In the genomic region with DNA sequence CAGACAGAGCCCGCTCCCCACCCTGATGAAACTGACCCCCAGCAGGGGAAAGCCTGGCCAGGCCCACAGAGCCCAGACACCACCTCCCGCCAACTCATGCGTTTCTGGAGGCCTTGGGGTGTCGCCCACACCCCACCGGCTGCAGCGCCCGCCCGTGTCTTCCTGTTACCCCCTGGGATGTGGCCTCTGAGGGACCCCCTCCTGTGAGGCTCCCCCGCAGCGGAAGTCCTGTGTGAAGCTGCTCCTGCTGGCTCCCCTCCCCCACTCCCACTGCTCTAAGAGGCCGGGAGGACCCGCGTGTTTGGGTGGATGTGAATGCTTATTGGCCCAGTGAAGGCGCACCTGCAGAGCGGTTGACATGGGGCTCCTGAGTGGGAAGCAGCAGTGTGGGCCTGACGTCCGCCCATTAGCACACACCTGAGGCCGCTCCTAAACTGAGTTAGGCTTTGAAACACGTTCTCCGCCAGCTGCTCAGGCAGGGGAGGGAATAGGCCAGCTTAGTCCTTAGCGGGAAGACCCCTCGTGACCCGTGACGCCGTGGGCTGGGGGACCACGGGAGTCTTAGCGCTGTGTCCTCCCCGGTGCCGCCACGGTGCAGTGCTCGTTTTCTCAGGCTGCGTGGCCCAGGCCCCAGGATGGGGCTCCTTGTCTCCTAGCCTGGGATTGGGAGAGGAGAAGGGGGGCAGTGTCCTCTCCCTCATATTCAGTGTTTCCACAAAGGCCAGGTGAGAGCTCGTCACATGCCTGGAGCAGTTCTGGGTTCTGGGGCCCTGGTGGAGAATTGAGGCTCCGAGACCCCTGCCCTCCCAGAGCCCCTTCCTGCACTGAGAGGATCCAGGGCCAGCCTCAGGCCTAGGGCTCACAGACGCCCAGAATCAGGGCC, we compare ENCODE assay signal across 20 cellular contexts.
"Had no signal": no experiment of that assay in that cellular context is flagged by ENCODE, and none has a peak within 500 bp of the region (broad histone marks: within the 10 kb centered on the region; RNA-seq: fewer than 3 reads in every experiment).

No MANE protein-coding gene starts in this region.

- H3K36me3 Mint-ChIP-seq: activated naive CD4-positive, alpha-beta T cell treated with anti-CD3 and anti-CD28 coated beads, Interleukin-2, amount 50 U/mL, for 24 hours; natural killer cell had no signal

- H3K4me3 ChIP-seq: breast epithelium, esophagus muscularis mucosa, heart right ventricle, lung, tibial artery had no signal

- H3K9ac ChIP-seq: parathyroid adenoma had no signal

- H3K9me3 ChIP-seq: breast epithelium, esophagus muscularis mucosa, heart right ventricle, neutrophil, tibial artery had no signal

- FAIRE-seq: astrocyte, urothelium cell line had no signal

- H3K27ac ChIP-seq: breast epithelium, esophagus muscularis mucosa, heart right ventricle, neutrophil, parathyroid adenoma, tibial artery had no signal

- H3K27ac Mint-ChIP-seq: activated CD4-positive, alpha-beta T cell treated with anti-CD3 and anti-CD28 coated beads, Interleukin-2, amount 10 ng/mL, durations not matched to agents 7 days and 5 days; activated naive CD4-positive, alpha-beta T cell treated with anti-CD3 and anti-CD28 coated beads, Interleukin-2, amount 50 U/mL, for 24 hours; activated T-cell treated with anti-CD3 and anti-CD28 coated beads, Interleukin-2, amount 50 U/mL, for 72 hours; natural killer cell had no signal

- H3K9me3 Mint-ChIP-seq: activated CD4-positive, alpha-beta T cell treated with anti-CD3 and anti-CD28 coated beads, Interleukin-2, amount 10 ng/mL, durations not matched to agents 7 days and 5 days; activated naive CD4-positive, alpha-beta T cell treated with anti-CD3 and anti-CD28 coated beads, Interleukin-2, amount 50 U/mL, for 24 hours; activated T-cell treated with anti-CD3 and anti-CD28 coated beads, Interleukin-2, amount 50 U/mL, for 72 hours; natural killer cell had no signal

- ATAC-seq: activated CD4-positive, CD25-positive, alpha-beta regulatory T cell treated with anti-CD3 and anti-CD28 coated beads, Interleukin-2, amount 50 U/mL, for 24 hours; activated T-cell treated with anti-CD3 and anti-CD28 coated beads, Interleukin-2, amount 50 U/mL, for 72 hours; heart right ventricle; left colon had no signal

- H3K4me3 Mint-ChIP-seq: activated CD4-positive, alpha-beta T cell treated with anti-CD3 and anti-CD28 coated beads, Interleukin-2, amount 10 ng/mL, durations not matched to agents 7 days and 5 days; activated naive CD4-positive, alpha-beta T cell treated with anti-CD3 and anti-CD28 coated beads, Interleukin-2, amount 50 U/mL, for 24 hours; activated T-cell treated with anti-CD3 and anti-CD28 coated beads, Interleukin-2, amount 50 U/mL, for 72 hours; natural killer cell had no signal

- H3K27me3 Mint-ChIP-seq: activated CD4-positive, alpha-beta T cell treated with anti-CD3 and anti-CD28 coated beads, Interleukin-2, amount 10 ng/mL, durations not matched to agents 7 days and 5 days had no signal

- H3K4me1 ChIP-seq: breast epithelium, heart right ventricle, parathyroid adenoma, tibial artery had no signal

- H3K36me3 ChIP-seq: breast epithelium, esophagus muscularis mucosa, heart right ventricle, neutrophil, tibial artery had no signal

- DNase-seq: activated CD4-positive, alpha-beta T cell treated with anti-CD3 and anti-CD28 coated beads, Interleukin-2, amount 10 ng/mL, durations not matched to agents 7 days and 5 days; activated gamma-delta T cell; activated T-cell treated with anti-CD3 and anti-CD28 coated beads, Interleukin-2, amount 50 U/mL, for 72 hours; effector CD4-positive, alpha-beta T cell; heart right ventricle; left colon; natural killer cell; stimulated activated CD4-positive, alpha-beta T cell treated with anti-CD3 and anti-CD28 coated beads, Interleukin-1b, Interleukin-23, amount 100 ng/mL, for 48 hours; stimulated activated CD8-positive, alpha-beta memory T cell treated with anti-CD3 and anti-CD28 coated beads, Interleukin-4, amount 100 ng/mL, for 48 hours; stimulated activated naive CD4-positive, alpha-beta T cell treated with Interleukin-2 at 50 U/mL for 16 hours; tibial artery had no signal

- H3K4me1 Mint-ChIP-seq: activated CD4-positive, alpha-beta T cell treated with anti-CD3 and anti-CD28 coated beads, Interleukin-2, amount 10 ng/mL, durations not matched to agents 7 days and 5 days; activated naive CD4-positive, alpha-beta T cell treated with anti-CD3 and anti-CD28 coated beads, Interleukin-2, amount 50 U/mL, for 24 hours; natural killer cell had no signal
